In genomic region chr18:49486959-49487710, GRCh38 we compare ENCODE assay signal across 8 cellular contexts. TPM values are rescaled to one million over a fixed set of nuclear protein-coding genes. Genes with fewer than 3 reads are reported as not detected.
DNase-seq lines count a peak whose midpoint lies in the region; ATAC-seq and TF ChIP-seq lines count a peak whose summit lies in the region.

C18orf32 (minus strand) TSS chr18:49487234; CDS start chr18:49483748, 3,486 bp downstream.

- peaks cover 63% of the 10 kb centered on the region for H3K4me1 Mint-ChIP-seq in activated naive CD8-positive, alpha-beta T cell (ENCODE audit: low read depth)

- H3K4me3 Mint-ChIP-seq in activated naive CD8-positive, alpha-beta T cell = peak within 1 kb of the TSS; percentile 96

- CTCF ChIA-PET in GM10248 (lab: Yijun Ruan, JAX) = interaction anchor here (1.0 to 1.8 kb wide), 4 partner anchors 9 to 781 kb away, joined by 3 to 9 read pairs (median 4); no protein-coding TSS in a partner anchor

- H3K36me3 ChIP-seq in ovary (no peaks in the 10 kb centered on the region), thyroid gland (peaks cover 37 to 40% of the 10 kb centered on the region in 2 donors)

- H3K27ac Mint-ChIP-seq in activated naive CD8-positive, alpha-beta T cell = peak within 1 kb of the TSS; percentile 96

- TF ChIP-seq EP300 in ovary (IDR thresholded peaks at IDR 0.05) = no peak

- peak; percentile 92 for DNase-seq in GM10248 (ENCODE audit: extremely low spot score)
- DNase-seq in NCI-H1105 (lab: John Stamatoyannopoulos, UW) = peak; percentile 95
- DNase-seq in SKM-1 treated with dmso at 0.1 percent for 144 hours (lab: John Stamatoyannopoulos, UW; ENCODE audit: unreplicated experiment) = peak; percentile 89
- DNase-seq in head of caudate nucleus = peak; percentile 90 to 99 (median 97)
- DNase-seq in ovary = peak; percentile 93 to 97 (median 95)
- DNase-seq in thyroid gland = peak; percentile 94 to 95

- TF ChIP-seq CTCF in GM10248 (IDR thresholded peaks at IDR 0.05; ENCODE audit: control extremely low read depth, extremely low read depth, low read depth, missing control alignments) (no peak), ovary (IDR thresholded peaks at IDR 0.05) (no peak), thyroid gland (IDR thresholded peaks at IDR 0.05) (no peak)

- H3K4me1 ChIP-seq in ovary (ENCODE audit: insufficient read depth) = peaks cover 6% of the 10 kb centered on the region
- H3K4me1 ChIP-seq in thyroid gland = peaks cover 34 to 41% of the 10 kb centered on the region in 2 donors

- ATAC-seq in HG02623 (IDR thresholded peaks at IDR 0.05; ENCODE audit: unreplicated experiment) = peak; percentile 95

- H3K36me3 Mint-ChIP-seq in activated naive CD8-positive, alpha-beta T cell = peaks cover 28% of the 10 kb centered on the region

- intact Hi-C loops in head of caudate nucleus (cut with DNase I) (no loop called here), ovary (cut with DNase I) (loop anchor here in 2 of 4 donors (10.0 kb wide), 2 partner anchors 542 to 812 kb away; no protein-coding TSS in a partner anchor), thyroid gland (cut with DNase I) (no loop called here)

- POLR2A ChIA-PET in GM10248 (lab: Yijun Ruan, JAX) = interaction anchor here (0.5 to 2.7 kb wide), 8 partner anchors 10 to 804 kb away, joined by 3 to 16 read pairs (median 5); partner anchors contain the start of gene DYM

- H3K27me3 ChIP-seq in ovary (no peaks in the 10 kb centered on the region), thyroid gland (no peaks in the 10 kb centered on the region)

- peak; percentile 93 for TF ChIP-seq POLR2A in ovary (IDR thresholded peaks at IDR 0.05)
- TF ChIP-seq POLR2A in thyroid gland (IDR thresholded peaks at IDR 0.05) = peak; percentile 84 to 91

- H3K27me3 Mint-ChIP-seq in activated naive CD8-positive, alpha-beta T cell = no peaks in the 10 kb centered on the region

- H3K9me3 Mint-ChIP-seq in activated naive CD8-positive, alpha-beta T cell (ENCODE audit: low read depth) = no peaks in the 10 kb centered on the region

- H3K4me3 ChIP-seq in ovary (peak within 1 kb of the TSS; percentile 94), thyroid gland (replicated peaks in 1 of 3) (peak within 1 kb of the TSS; percentile 65 to 76 (median 66))

- peak within 1 kb of the TSS; percentile 51 to 94 for H3K27ac ChIP-seq in ovary
- H3K27ac ChIP-seq in thyroid gland = peak within 1 kb of the TSS; percentile 90 to 97 (median 95)

- H3K9me3 ChIP-seq in ovary (no peaks in the 10 kb centered on the region), thyroid gland (no peaks in the 10 kb centered on the region)

- WGBS in ovary, 3 donors = 3% methylated on average over 67 to 68 of the region's 68 CpGs
- whole genome bisulfite sequencing in thyroid gland, 2 donors = 10 to 12% methylated on average over 25 to 33 of the region's 68 CpGs

RNA-seq across cellular contexts. Expression of gene C18orf32, which starts in this region (rescaled TPM):
- total RNA-seq in ovary = 10 to 100 TPM; 35.4 to 51.4 (median 44.9) TPM
- 10 to 100 TPM; 60.0 to 81.3 TPM for polyA plus RNA-seq in ovary
- 10 to 100 TPM; 42.7 to 85.6 (median 65.0) TPM for total RNA-seq in thyroid gland

Comparison
In these comparisons a context has a peak if more than half of its experiments do, and no peak if none do; other contexts are left out.
1. Peak in every context shown above with its lines: DNase-seq, ATAC-seq, H3K4me3 ChIP-seq and H3K27ac ChIP-seq.